8 cellular contexts compared by ENCODE assay signal in genomic region chr10:102642553-102643345, GRCh38. TPM values are rescaled to one million over a fixed set of nuclear protein-coding genes. Genes with fewer than 3 reads are reported as not detected.
A peak's percentile ranks its signal among the peaks of the same experiment; 100 is the strongest.
DNase-seq lines count a peak whose midpoint lies in the region; ATAC-seq, FAIRE-seq and TF ChIP-seq lines count a peak whose summit lies in the region.

No MANE protein-coding gene starts in this region.

- H3K4me3 ChIP-seq in AG04449 (ENCODE audit: low read depth, low read length), result peak overlapping the region; percentile 91

- peaks cover 22% of the 10 kb centered on the region for H3K36me3 Mint-ChIP-seq in activated CD8-positive, alpha-beta T cell treated with anti-CD3 and anti-CD28 coated beads for 36 hours (ENCODE audit: low read depth)

- no peak for TF ChIP-seq CTCF in AG04449 (IDR thresholded peaks at IDR 0.05; ENCODE audit: insufficient read depth, low read length, missing control alignments)
- TF ChIP-seq CTCF in activated CD8-positive, alpha-beta T cell treated with anti-CD3 and anti-CD28 coated beads for 36 hours (IDR thresholded peaks at IDR 0.05), result no peak

- ATAC-seq in activated CD8-positive, alpha-beta T cell treated with anti-CD3 and anti-CD28 coated beads for 36 hours, result no peak

- no peaks in the 10 kb centered on the region for H3K27me3 Mint-ChIP-seq in activated CD8-positive, alpha-beta T cell treated with anti-CD3 and anti-CD28 coated beads for 36 hours

- CTCF ChIA-PET in AG04449 (lab: Yijun Ruan, JAX), result interaction anchor here (1.6 kb wide), 1 partner anchor 70 kb away, joined by 3 read pairs; no protein-coding TSS in a partner anchor
- CTCF ChIA-PET in activated CD8-positive, alpha-beta T cell treated with anti-CD3 and anti-CD28 coated beads for 36 hours (lab: Charles Lee), result interaction anchor here (1.8 kb wide), 1 partner anchor 72 kb away, joined by 6 read pairs; the partner anchor contains the start of genes ARL3 and SFXN2

- H3K9me3 Mint-ChIP-seq in activated CD8-positive, alpha-beta T cell treated with anti-CD3 and anti-CD28 coated beads for 36 hours, result no peaks in the 10 kb centered on the region

- intact Hi-C loops in activated CD8-positive, alpha-beta T cell treated with anti-CD3 and anti-CD28 coated beads for 36 hours (cut with micrococcal nuclease), result no loop called here

- POLR2A ChIA-PET in AG04449 (lab: Yijun Ruan, JAX), result interaction anchor here (1.0 to 1.6 kb wide), 5 partner anchors 10 to 71 kb away, joined by 3 to 16 read pairs (median 7); partner anchors contain the start of genes ARL3 and SFXN2
- POLR2A ChIA-PET in activated CD8-positive, alpha-beta T cell treated with anti-CD3 and anti-CD28 coated beads for 36 hours (lab: Charles Lee), result interaction anchor here (0.7 to 4.5 kb wide), 5 partner anchors 10 to 191 kb away, joined by 3 to 35 read pairs (median 4); partner anchors contain the start of gene C10orf95

- peak overlapping the region; percentile 85 for H3K4me3 Mint-ChIP-seq in activated CD8-positive, alpha-beta T cell treated with anti-CD3 and anti-CD28 coated beads for 36 hours

- H3K27ac Mint-ChIP-seq in activated CD8-positive, alpha-beta T cell treated with anti-CD3 and anti-CD28 coated beads for 36 hours, result peak overlapping the region; percentile 93

- H3K4me1 Mint-ChIP-seq in activated CD8-positive, alpha-beta T cell treated with anti-CD3 and anti-CD28 coated beads for 36 hours (ENCODE audit: low read depth), result peaks cover 23% of the 10 kb centered on the region

- H3K27ac ChIP-seq in temporal lobe (ENCODE audit: low read depth, low read length), result peak overlapping the region; percentile 91

- DNase-seq in AG04449 (ENCODE audit: low read depth, low spot score) (no peak), GM19239 (ENCODE audit: insufficient read length, low spot score) (no peak), NCI-H1930 (lab: John Stamatoyannopoulos, UW) (peak; percentile 40 to 63), epidermal melanocyte (ENCODE audit: insufficient read length, low spot score) (peak; percentile 13), midbrain (lab: John Stamatoyannopoulos, UW) (peak; percentile 67), HuH-7.5 (ENCODE audit: low spot score) (no peak)
- peak; percentile 66 for DNase-seq in activated CD8-positive, alpha-beta T cell treated with anti-CD3 and anti-CD28 coated beads for 36 hours

- peak; percentile 39 for FAIRE-seq in GM19239 (lab: Jason Lieb, UNC)

RNA-seq across cellular contexts. Expression of gene TRIM8, which starts 1.5 kb away (rescaled TPM):
- 10 to 100 TPM; 39.5 to 39.8 TPM for total RNA-seq in activated CD8-positive, alpha-beta T cell treated with anti-CD3 and anti-CD28 coated beads for 36 hours
- 27.0 TPM for total RNA-seq in temporal lobe

Comparison
In these comparisons a context has a peak if more than half of its experiments do, and no peak if none do; other contexts are left out.
1. DNase-seq: peak in NCI-H1930 (2 of 2), activated CD8-positive, alpha-beta T cell treated with anti-CD3 and anti-CD28 coated beads for 36 hours (single experiment), epidermal melanocyte (single experiment) and midbrain (single experiment); none in AG04449 (single experiment), GM19239 (single experiment) and HuH-7.5 (single experiment).